In the genomic region with DNA sequence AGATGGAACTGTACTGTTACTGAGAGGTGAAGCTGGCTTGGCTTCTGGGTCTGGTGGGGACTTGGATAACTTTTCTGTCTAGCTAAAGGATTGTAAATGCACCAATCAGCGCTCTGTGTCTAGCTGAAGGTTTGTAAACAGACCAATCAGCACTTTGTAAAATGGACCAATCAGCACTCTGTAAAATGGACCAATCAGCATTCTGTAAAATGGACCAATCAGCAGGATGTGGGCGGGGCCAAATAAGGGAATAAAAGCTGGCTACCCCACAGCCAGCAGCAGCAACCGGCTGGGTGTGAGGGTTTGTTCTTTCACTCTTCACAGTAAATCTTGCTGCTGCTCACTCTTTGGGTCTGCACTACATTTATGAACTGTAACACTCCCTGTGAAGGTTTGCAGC, we compare ENCODE assay signal across 1 cellular context. TPM values are rescaled to one million over a fixed set of nuclear protein-coding genes. Genes with fewer than 3 reads are reported as not detected.
"Had no signal": no experiment of that assay in that cellular context is flagged by ENCODE, and none has a peak within 500 bp of the region (broad histone marks: within the 10 kb centered on the region; RNA-seq: fewer than 3 reads in every experiment).

No MANE protein-coding gene starts in this region.

RNA-seq across cellular contexts. Expression of gene MYRIP, which starts 6.9 kb away (rescaled TPM):
- total RNA-seq: IMR-90 had no signal
- polyA plus RNA-seq: IMR-90 had no signal
